Comparison of ENCODE assay signal across 8 cellular contexts in the genomic region with DNA sequence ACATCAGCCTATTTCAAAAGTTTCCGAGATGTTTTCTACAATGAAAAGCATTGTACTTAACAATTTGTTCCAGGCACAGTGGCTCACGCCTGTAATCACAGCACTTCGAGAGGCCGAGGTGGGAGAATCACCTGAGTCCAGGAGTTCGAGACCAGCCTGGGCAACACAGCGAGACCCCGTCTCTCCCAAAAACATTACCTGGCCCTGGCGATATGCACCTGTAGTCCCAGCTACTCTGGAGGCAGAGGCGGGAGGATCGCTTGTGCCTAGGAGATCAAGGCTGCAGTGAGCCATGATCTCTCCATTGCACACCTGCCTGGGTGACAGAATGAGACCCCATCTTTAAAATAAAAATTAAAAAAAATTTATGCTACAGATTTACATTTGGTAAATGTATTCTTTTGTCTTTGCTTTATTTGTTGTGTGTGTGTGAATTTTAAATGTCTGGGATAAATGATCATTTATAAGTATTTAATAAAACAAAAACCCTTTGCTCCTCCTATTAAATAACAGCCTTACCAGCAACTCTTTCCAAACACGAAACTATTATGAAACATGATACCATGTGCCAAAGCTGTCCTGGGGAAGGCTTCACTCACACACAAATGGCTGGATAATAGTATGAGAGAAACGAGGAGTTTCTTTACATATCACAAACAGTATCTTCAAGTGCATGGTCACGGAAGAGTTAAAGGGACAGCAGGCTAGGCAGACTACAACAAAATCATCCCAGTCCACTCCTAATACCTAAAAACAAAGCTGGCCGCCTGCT. TPM values are rescaled to one million over a fixed set of nuclear protein-coding genes. Genes with fewer than 3 reads are reported as not detected.
DNase-seq lines count a peak whose midpoint lies in the region; ATAC-seq and TF ChIP-seq lines count a peak whose summit lies in the region.

No MANE protein-coding gene starts in this region.

- H3K36me3 Mint-ChIP-seq in activated B cell treated with CpG ODN at 0.5 μM for 24 hours (ENCODE audit: low read depth): peaks cover 6% of the 10 kb centered on the region

- H3K36me3 ChIP-seq in heart left ventricle: no peaks in the 10 kb centered on the region

- H3K4me1 Mint-ChIP-seq in activated B cell treated with CpG ODN at 0.5 μM for 24 hours: peaks cover 50% of the 10 kb centered on the region

- H3K4me1 ChIP-seq in heart left ventricle: peaks cover 0 to 45% (median 26%) of the 10 kb centered on the region in 12 donors

- no peak for TF ChIP-seq POLR2A in heart left ventricle (IDR thresholded peaks at IDR 0.05)

- H3K27ac ChIP-seq in heart left ventricle: peak overlapping the region; percentile 89 to 100 (median 96)

- no peaks in the 10 kb centered on the region for H3K27me3 Mint-ChIP-seq in activated B cell treated with CpG ODN at 0.5 μM for 24 hours

- CTCF ChIA-PET in activated B cell treated with CpG ODN at 0.5 μM for 24 hours (lab: Charles Lee): interaction anchor here (1.3 to 3.3 kb wide), 4 partner anchors 13 to 581 kb away, joined by 4 to 28 read pairs (median 7); no protein-coding TSS in a partner anchor

- 58 to 64% (median 61%) methylated on average over 14 of the region's 14 CpGs for WGBS in heart left ventricle, 4 donors

- H3K9me3 ChIP-seq in heart left ventricle: no peaks in the 10 kb centered on the region

- H3K9me3 Mint-ChIP-seq in activated B cell treated with CpG ODN at 0.5 μM for 24 hours: no peaks in the 10 kb centered on the region

- H3K27me3 ChIP-seq in heart left ventricle: no peaks in the 10 kb centered on the region

- TF ChIP-seq CTCF in activated B cell treated with CpG ODN at 0.5 μM for 24 hours (IDR thresholded peaks at IDR 0.05) (no peak), heart left ventricle (IDR thresholded peaks at IDR 0.05) (no peak)

- DNase-seq in DMS 273 (lab: John Stamatoyannopoulos, UW; ENCODE audit: unreplicated experiment) (peak; percentile 65), DMS 273 treated with DMSO at 0.1 percent for 48 hours (lab: John Stamatoyannopoulos, UW) (no peak), activated B cell treated with CpG ODN at 0.5 μM for 24 hours (no peak), heart left ventricle (no peak), skeletal muscle cell (ENCODE audit: low read depth) (peak; percentile 7), globus pallidus (ENCODE audit: low spot score) (no peak)

- ATAC-seq in activated B cell treated with CpG ODN at 0.5 μM for 24 hours (ENCODE audit: low read depth) (no peak), heart left ventricle (no peak), esophagus mucosa (no peak), GM21447 (IDR thresholded peaks at IDR 0.05; ENCODE audit: unreplicated experiment) (no peak)

- POLR2A ChIA-PET in activated B cell treated with CpG ODN at 0.5 μM for 24 hours (lab: Charles Lee): interaction anchor here (0.6 to 5.0 kb wide), 8 partner anchors 17 to 1708 kb away, joined by 3 to 141 read pairs (median 6); a partner anchor contains a TSS

- H3K27ac Mint-ChIP-seq in activated B cell treated with CpG ODN at 0.5 μM for 24 hours: peak overlapping the region; percentile 92

- H3K4me3 ChIP-seq in heart left ventricle (peak overlapping the region; percentile 66 to 98 (median 90)), skeletal muscle cell (ENCODE audit: low read depth, low read length) (peak overlapping the region; percentile 89)

- H3K4me3 Mint-ChIP-seq in activated B cell treated with CpG ODN at 0.5 μM for 24 hours: peak overlapping the region; percentile 100

- intact Hi-C loops in activated B cell treated with CpG ODN at 0.5 μM for 24 hours (cut with micrococcal nuclease): loop anchor here (5.0 to 10.0 kb wide), 2 partner anchors 593 to 1080 kb away; a partner anchor contains a TSS
- intact Hi-C loops in heart left ventricle (cut with DNase I): loop anchor here in 3 of 10 donors (5.0 kb wide), 2 partner anchors 63 to 68 kb away; a partner anchor contains a TSS

RNA-seq across cellular contexts. Expression of a gene that starts 1.1 kb away (rescaled TPM):
- 23.8 and 29.3 TPM in 2 replicates for total RNA-seq in activated B cell treated with CpG ODN at 0.5 μM for 24 hours
- total RNA-seq in heart left ventricle: 10 to 100 TPM; 11.0 to 27.1 (median 16.3) TPM
- 10 to 100 TPM in 1 of 2 donors, 1 to 10 TPM in 1; 10.0 to 10.6 TPM for polyA plus RNA-seq in heart left ventricle
- 20.4 TPM for total RNA-seq in esophagus mucosa

RNA-seq across cellular contexts. Expression of a gene that starts 16.2 kb away (rescaled TPM):
- total RNA-seq in activated B cell treated with CpG ODN at 0.5 μM for 24 hours (88.2 and 94.2 TPM in 2 replicates), heart left ventricle (1,000 to 10,000 TPM in 2 of 9 donors, 100 to 1,000 TPM in 7; 295 to 1,551 (median 438) TPM), esophagus mucosa (133 TPM)
- polyA plus RNA-seq in heart left ventricle: 1,000 to 10,000 TPM in 1 of 2 donors, 100 to 1,000 TPM in 1; 719 to 4,751 TPM

RNA-seq across cellular contexts. Expression of a gene that starts 16.5 kb away (rescaled TPM):
- 46.9 and 53.2 TPM in 2 replicates for total RNA-seq in activated B cell treated with CpG ODN at 0.5 μM for 24 hours
- 10 to 100 TPM; 24.5 to 51.7 (median 44.2) TPM for total RNA-seq in heart left ventricle
- 10 to 100 TPM in 1 of 2 donors, 1 to 10 TPM in 1; 4.8 to 15.3 TPM for polyA plus RNA-seq in heart left ventricle
- total RNA-seq in esophagus mucosa: 46.9 TPM

Comparison
In these comparisons a context has a peak if more than half of its experiments do, and no peak if none do; other contexts are left out.
1. DNase-seq: peak in DMS 273 (single experiment) and skeletal muscle cell (single experiment); none in DMS 273 treated with DMSO at 0.1 percent for 48 hours (single experiment), activated B cell treated with CpG ODN at 0.5 μM for 24 hours (single experiment), heart left ventricle (0 of 5) and globus pallidus (single experiment).